Comparison of ENCODE assay signal across 15 cellular contexts in the genomic region with DNA sequence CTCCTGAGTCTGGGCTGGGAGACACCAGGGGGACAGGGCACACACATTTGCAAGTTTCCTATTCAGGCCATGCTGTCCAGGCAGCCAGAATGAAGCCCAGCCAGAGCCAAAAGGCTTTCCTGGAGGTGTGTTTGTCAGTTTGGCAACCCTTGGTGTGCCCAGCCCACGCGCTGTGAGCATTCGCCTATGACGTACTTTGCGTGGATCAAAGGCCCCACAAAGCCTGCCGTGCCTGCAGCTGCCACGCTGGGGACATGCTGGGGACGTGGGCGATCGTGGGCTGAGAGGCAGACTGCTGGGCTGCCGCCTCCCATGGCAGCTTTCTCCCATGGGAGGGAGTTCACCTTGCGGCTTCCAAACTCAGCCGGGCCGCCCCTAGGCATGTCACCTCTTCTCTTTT. TPM values are rescaled to one million over a fixed set of nuclear protein-coding genes. Genes with fewer than 3 reads are reported as not detected.
A peak's percentile ranks its signal among the peaks of the same experiment; 100 is the strongest.
DNase-seq lines count a peak whose midpoint lies in the region; ATAC-seq and TF ChIP-seq lines count a peak whose summit lies in the region.
"Had no signal": no experiment of that assay in that cellular context is flagged by ENCODE, and none has a peak within 500 bp of the region (broad histone marks: within the 10 kb centered on the region; RNA-seq: fewer than 3 reads in every experiment).

No MANE protein-coding gene starts in this region.

- H3K9ac ChIP-seq in neuronal stem cell (ENCODE audit: low read depth, low read length, poor library complexity): no peak overlapping the region
- H3K9ac ChIP-seq: SK-N-SH had no signal

- peak overlapping the region; percentile 49 for H3K18ac ChIP-seq in neuronal stem cell (ENCODE audit: low read length)

- no CpG with 5 or more reads among the region's 14 CpGs for WGBS in neuronal stem cell (ENCODE audit: extremely low coverage in 2 of 2, insufficient read length in 2 of 2, insufficient replicate concordance in 1 of 2), 2 donors
- 91% methylated on average over 14 of the region's 14 CpGs for WGBS in prostate gland

- no peaks in the 10 kb centered on the region for H3K9me3 ChIP-seq in CD4-positive, CD25-positive, alpha-beta regulatory T cell (ENCODE audit: control insufficient read depth in 2 of 2, low read length in 2 of 2)
- H3K9me3 ChIP-seq in neuronal stem cell (replicated peaks in 1 of 2; ENCODE audit: control insufficient read depth in 2 of 2, insufficient read depth in 1 of 2, low read depth in 1 of 2, low read length in 2 of 2) (no peaks in the 10 kb centered on the region), prostate gland (no peaks in the 10 kb centered on the region)
- H3K9me3 ChIP-seq: SK-N-SH had no signal

- peaks cover 49% of the 10 kb centered on the region for H3K36me3 ChIP-seq in CD4-positive, CD25-positive, alpha-beta regulatory T cell (ENCODE audit: control insufficient read depth, insufficient read depth, low read length)
- no peaks in the 10 kb centered on the region for H3K36me3 ChIP-seq in neuronal stem cell (replicated peaks in 1 of 2; ENCODE audit: control insufficient read depth in 2 of 2, insufficient read depth in 2 of 2, low read length in 2 of 2)
- no peaks in the 10 kb centered on the region for H3K36me3 ChIP-seq in prostate gland

- H4K91ac ChIP-seq in neuronal stem cell (ENCODE audit: low read depth, low read length, poor library complexity): no peak overlapping the region

- H3K27me3 Mint-ChIP-seq in CD4-positive, CD25-positive, alpha-beta regulatory T cell: no peaks in the 10 kb centered on the region
- no peaks in the 10 kb centered on the region for H3K27me3 Mint-ChIP-seq in activated naive CD4-positive, alpha-beta T cell treated with anti-CD3 and anti-CD28 coated beads, Interleukin-2, amount 50 U/mL, for 24 hours

- H3K4me3 ChIP-seq in CD4-positive, CD25-positive, alpha-beta regulatory T cell (ENCODE audit: low read depth, low read length): no peak overlapping the region
- H3K4me3 ChIP-seq in neuronal stem cell (ENCODE audit: low read length in 2 of 2) (no peak overlapping the region), prostate gland (no peak overlapping the region)
- H3K4me3 ChIP-seq: skin epidermis had no signal

- H3K4me1 Mint-ChIP-seq in CD4-positive, CD25-positive, alpha-beta regulatory T cell: peaks cover 45 to 95% (median 63%) of the 10 kb centered on the region in 4 donors
- H3K4me1 Mint-ChIP-seq in activated naive CD4-positive, alpha-beta T cell treated with anti-CD3 and anti-CD28 coated beads, Interleukin-2, amount 50 U/mL, for 24 hours: peaks cover 90% of the 10 kb centered on the region

- TF ChIP-seq CTCF in prostate gland (IDR thresholded peaks at IDR 0.05): no peak

- no peak overlapping the region for H3K14ac ChIP-seq in neuronal stem cell (ENCODE audit: low read length)

- no peak overlapping the region for H3K4ac ChIP-seq in neuronal stem cell (ENCODE audit: low read length)

- H3K4me1 ChIP-seq in CD4-positive, CD25-positive, alpha-beta regulatory T cell (ENCODE audit: control insufficient read depth, insufficient read depth, low read length, poor library complexity, severe bottlenecking): peaks cover 82% of the 10 kb centered on the region
- peaks cover 15% of the 10 kb centered on the region in 2 donors for H3K4me1 ChIP-seq in neuronal stem cell (ENCODE audit: control insufficient read depth in 2 of 2, insufficient read depth in 1 of 2, low read depth in 1 of 2, low read length in 2 of 2)
- no peaks in the 10 kb centered on the region for H3K4me1 ChIP-seq in prostate gland (replicated peaks)

- H4K8ac ChIP-seq in neuronal stem cell (ENCODE audit: low read depth, low read length): no peak overlapping the region

- peak overlapping the region; percentile 60 for H2BK12ac ChIP-seq in neuronal stem cell (ENCODE audit: low read length)

- H3K27me3 ChIP-seq in CD4-positive, CD25-positive, alpha-beta regulatory T cell (ENCODE audit: control insufficient read depth, insufficient read depth, low read length): no peaks in the 10 kb centered on the region
- H3K27me3 ChIP-seq in neuronal stem cell (ENCODE audit: control insufficient read depth in 3 of 3, insufficient read depth in 3 of 3, low read depth in 1 of 3, low read length in 3 of 3) (no peaks in the 10 kb centered on the region), prostate gland (replicated peaks; ENCODE audit: insufficient read depth) (no peaks in the 10 kb centered on the region)

- H3K27ac Mint-ChIP-seq in CD4-positive, CD25-positive, alpha-beta regulatory T cell: peak overlapping the region; percentile 90 to 95 (median 92)
- peak overlapping the region; percentile 98 for H3K27ac Mint-ChIP-seq in activated naive CD4-positive, alpha-beta T cell treated with anti-CD3 and anti-CD28 coated beads, Interleukin-2, amount 50 U/mL, for 24 hours
- H3K27ac Mint-ChIP-seq: dendritic cell treated with granulocyte-macrophage colony-stimulating factor and Interleukin-4, amounts not matched to agents 40 ng/mL and 50 ng/mL, for 4 days; HFFc6 had no signal

- no peak overlapping the region for H2BK15ac ChIP-seq in neuronal stem cell (ENCODE audit: low read length)

- ATAC-seq in CD4-positive, CD25-positive, alpha-beta regulatory T cell (ENCODE audit: low read depth in 2 of 2): peak; percentile 49 to 50
- ATAC-seq in GM18909 (IDR thresholded peaks at IDR 0.05; ENCODE audit: poor library complexity, unreplicated experiment) (no peak), HG03159 (IDR thresholded peaks at IDR 0.05; ENCODE audit: unreplicated experiment) (no peak)

- H3K27ac ChIP-seq in CD4-positive, CD25-positive, alpha-beta regulatory T cell (ENCODE audit: insufficient read depth, low read length, poor library complexity, severe bottlenecking): peak overlapping the region; percentile 81
- H3K27ac ChIP-seq in neuronal stem cell (replicated peaks; ENCODE audit: low read length) (no peak overlapping the region), prostate gland (no peak overlapping the region)
- H3K27ac ChIP-seq: skin epidermis had no signal

- H3K4me3 Mint-ChIP-seq in CD4-positive, CD25-positive, alpha-beta regulatory T cell: peak overlapping the region; percentile 2 to 69 (median 58)
- H3K4me3 Mint-ChIP-seq in activated naive CD4-positive, alpha-beta T cell treated with anti-CD3 and anti-CD28 coated beads, Interleukin-2, amount 50 U/mL, for 24 hours: peak overlapping the region; percentile 68
- H3K4me3 Mint-ChIP-seq: dendritic cell treated with granulocyte-macrophage colony-stimulating factor and Interleukin-4, amounts not matched to agents 40 ng/mL and 50 ng/mL, for 4 days; HFFc6 had no signal

- no peak overlapping the region for H2BK5ac ChIP-seq in neuronal stem cell (ENCODE audit: low read length)

- TF ChIP-seq POLR2A in prostate gland (IDR thresholded peaks at IDR 0.05): no peak

- H3K9me3 Mint-ChIP-seq in CD4-positive, CD25-positive, alpha-beta regulatory T cell: no peaks in the 10 kb centered on the region
- H3K9me3 Mint-ChIP-seq in activated naive CD4-positive, alpha-beta T cell treated with anti-CD3 and anti-CD28 coated beads, Interleukin-2, amount 50 U/mL, for 24 hours: no peaks in the 10 kb centered on the region
- H3K9me3 Mint-ChIP-seq: dendritic cell treated with granulocyte-macrophage colony-stimulating factor and Interleukin-4, amounts not matched to agents 40 ng/mL and 50 ng/mL, for 4 days; HFFc6 had no signal

- no peaks in the 10 kb centered on the region for H3K79me1 ChIP-seq in neuronal stem cell (ENCODE audit: low read depth, low read length)

- no peak overlapping the region for H2BK120ac ChIP-seq in neuronal stem cell (ENCODE audit: low read depth, low read length)

- no peak overlapping the region for H3K4me2 ChIP-seq in neuronal stem cell (ENCODE audit: insufficient read depth, low read length, poor library complexity, severe bottlenecking)
- H3K4me2 ChIP-seq: SK-N-SH had no signal

- H3K36me3 Mint-ChIP-seq in CD4-positive, CD25-positive, alpha-beta regulatory T cell: peaks cover 18% of the 10 kb centered on the region
- H3K36me3 Mint-ChIP-seq in activated naive CD4-positive, alpha-beta T cell treated with anti-CD3 and anti-CD28 coated beads, Interleukin-2, amount 50 U/mL, for 24 hours: peaks cover 5% of the 10 kb centered on the region

- intact Hi-C loops in prostate gland (cut with DNase I): no loop called here

- H2AK5ac ChIP-seq in neuronal stem cell (ENCODE audit: low read depth, low read length): peak overlapping the region; percentile 43

- H2AFZ ChIP-seq in neuronal stem cell (ENCODE audit: low read length): peak overlapping the region; percentile 30

- H3K23ac ChIP-seq in neuronal stem cell (ENCODE audit: low read depth, low read length, poor library complexity): peak overlapping the region; percentile 55

- DNase-seq in CD4-positive, CD25-positive, alpha-beta regulatory T cell: peak in 2 of 3 donors; percentile 57 to 66
- peak; percentile 68 for DNase-seq in activated CD4-positive, alpha-beta T cell treated with anti-CD3 and anti-CD28 coated beads for 48 hours
- no peak for DNase-seq in neuronal stem cell (ENCODE audit: low spot score)
- no peak for DNase-seq in NCI-H82 treated with DMSO at 0.1 percent for 48 hours (lab: John Stamatoyannopoulos, UW; ENCODE audit: unreplicated experiment)
- DNase-seq in prostate gland (ENCODE audit: low spot score): no peak
- DNase-seq: activated CD4-positive, CD25-positive, alpha-beta regulatory T cell; HFFc6; NCI-H1105; SK-N-SH had no signal

RNA-seq across cellular contexts. Expression of gene CD247, which starts 57.5 kb away (rescaled TPM):
- 410 TPM for total RNA-seq in CD4-positive, CD25-positive, alpha-beta regulatory T cell
- polyA plus RNA-seq in CD4-positive, CD25-positive, alpha-beta regulatory T cell: 100 to 1,000 TPM; 412 to 718 (median 486) TPM
- 1.5 TPM for polyA plus RNA-seq in neuronal stem cell (2013, experiment 1 of 2)
- polyA plus RNA-seq in neuronal stem cell (2013, experiment 2 of 2): 1.5 TPM
- total RNA-seq in prostate gland: under 1 TPM in 1 of 2 donors, not detected in 1; 0.96 TPM
- total RNA-seq: fibroblast of lung, HFFc6 had no signal
- polyA plus RNA-seq: fibroblast of lung had no signal

Comparison
In these comparisons a context has a peak if more than half of its experiments do, and no peak if none do; other contexts are left out.
1. ATAC-seq: peak in CD4-positive, CD25-positive, alpha-beta regulatory T cell (2 of 2); none in GM18909 (single experiment) and HG03159 (single experiment).
2. DNase-seq: peak in CD4-positive, CD25-positive, alpha-beta regulatory T cell (2 of 3) and activated CD4-positive, alpha-beta T cell treated with anti-CD3 and anti-CD28 coated beads for 48 hours (single experiment); none in neuronal stem cell (single experiment), NCI-H82 treated with DMSO at 0.1 percent for 48 hours (single experiment) and prostate gland (single experiment).
3. RNA of gene CD247, which starts 57.5 kb away (total RNA-seq): 410 TPM in CD4-positive, CD25-positive, alpha-beta regulatory T cell (single experiment); 0.96 TPM in prostate gland; every median in the first group is over 100 times any median in the second.